In the genomic region with DNA sequence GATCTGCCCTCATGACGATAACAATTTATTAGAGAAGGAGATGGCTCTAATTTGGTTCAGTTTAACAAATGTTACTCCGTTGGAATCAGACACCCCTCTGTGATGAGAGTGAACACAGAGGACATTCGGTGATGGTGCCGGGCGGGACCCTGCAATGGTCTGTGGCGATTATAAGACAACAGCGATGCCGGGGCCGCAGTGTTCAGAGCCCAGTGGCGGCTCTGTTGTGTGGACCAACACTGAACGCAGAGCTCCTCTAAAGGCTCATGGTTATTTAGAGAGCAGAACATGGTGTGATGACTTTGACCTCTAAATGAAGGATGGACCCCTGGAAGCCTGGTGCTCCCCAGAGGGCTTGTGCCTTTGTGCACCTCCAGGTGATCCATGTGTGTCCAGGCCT, we compare ENCODE assay signal across 27 cellular contexts. TPM values are rescaled to one million over a fixed set of nuclear protein-coding genes. Genes with fewer than 3 reads are reported as not detected.
DNase-seq lines count a peak whose midpoint lies in the region; ATAC-seq and TF ChIP-seq lines count a peak whose summit lies in the region.
"Had no signal": no experiment of that assay in that cellular context is flagged by ENCODE, and none has a peak within 500 bp of the region (broad histone marks: within the 10 kb centered on the region; RNA-seq: fewer than 3 reads in every experiment).

No MANE protein-coding gene starts in this region.

- no peak for ATAC-seq in right cardiac atrium
- no peak for ATAC-seq in GM19035 (IDR thresholded peaks at IDR 0.05; ENCODE audit: unreplicated experiment)
- ATAC-seq: GM12878 had no signal

- H3K36me3 ChIP-seq in endodermal cell (ENCODE audit: control insufficient read depth, insufficient read depth, low read length) (no peaks in the 10 kb centered on the region), sigmoid colon (no peaks in the 10 kb centered on the region)
- H3K36me3 ChIP-seq: BE2C, BLaER1 had no signal

- H3K4me1 ChIP-seq in right cardiac atrium (ENCODE audit: control insufficient read depth, insufficient read depth, low read length): no peaks in the 10 kb centered on the region
- H3K4me1 ChIP-seq in endodermal cell (ENCODE audit: control insufficient read depth, insufficient read depth, low read length): no peaks in the 10 kb centered on the region
- peaks cover 0 to 19% (median 9%) of the 10 kb centered on the region in 4 donors for H3K4me1 ChIP-seq in sigmoid colon

- no peaks in the 10 kb centered on the region for H3K36me3 Mint-ChIP-seq in endodermal cell (ENCODE audit: low read depth)
- no peaks in the 10 kb centered on the region for H3K36me3 Mint-ChIP-seq in immature natural killer cell
- H3K36me3 Mint-ChIP-seq: CD14-positive monocyte; CD4-positive, alpha-beta memory T cell; CD4-positive, CD25-positive, alpha-beta regulatory T cell; CD8-positive, alpha-beta memory T cell had no signal

- H3K4me1 Mint-ChIP-seq in endodermal cell (no peaks in the 10 kb centered on the region), immature natural killer cell (no peaks in the 10 kb centered on the region)
- H3K4me1 Mint-ChIP-seq: CD14-positive monocyte; CD4-positive, alpha-beta memory T cell; CD4-positive, CD25-positive, alpha-beta regulatory T cell; CD8-positive, alpha-beta memory T cell had no signal

- no peak overlapping the region for H3K9ac ChIP-seq in endodermal cell (ENCODE audit: extremely low read depth, low read length, poor library complexity, severe bottlenecking)
- H3K9ac ChIP-seq: BLaER1 had no signal

- H3K27ac Mint-ChIP-seq in endodermal cell: no peak overlapping the region
- no peak overlapping the region for H3K27ac Mint-ChIP-seq in immature natural killer cell
- H3K27ac Mint-ChIP-seq: CD14-positive monocyte; CD4-positive, alpha-beta memory T cell; CD4-positive, CD25-positive, alpha-beta regulatory T cell; CD8-positive, alpha-beta memory T cell had no signal

- DNase-seq in cardiac septum (ENCODE audit: low spot score) (peak; percentile 66), right cardiac atrium (no peak), endodermal cell (peak; percentile 12), mesenteric fat pad (ENCODE audit: low spot score) (peak; percentile 81), sigmoid colon (peak; percentile 24), immature natural killer cell (no peak)
- DNase-seq: 8988T; ACHN; BE2C; C1 segment of cervical spinal cord; CD4-positive, alpha-beta memory T cell; CD4-positive, CD25-positive, alpha-beta regulatory T cell; CD8-positive, alpha-beta memory T cell; COR-L47; DMS 273 treated with DMSO at 0.1 percent for 48 hours; DMS153; DMS53; DMS79; DND-41; EL; GDM1 had no signal

- H3K27me3 Mint-ChIP-seq in endodermal cell (ENCODE audit: insufficient read depth): peaks cover 40% of the 10 kb centered on the region
- H3K27me3 Mint-ChIP-seq in immature natural killer cell (ENCODE audit: low read depth in 3 of 3): peaks cover 3 to 6% (median 4%) of the 10 kb centered on the region in 3 donors

- H3K9me3 Mint-ChIP-seq in endodermal cell (peaks cover 5% of the 10 kb centered on the region), immature natural killer cell (peaks cover 0 to 1% (median 0%) of the 10 kb centered on the region in 6 donors)
- H3K9me3 Mint-ChIP-seq: CD8-positive, alpha-beta memory T cell had no signal

- WGBS in right cardiac atrium: 95% methylated on average over 11 of the region's 11 CpGs
- 94 to 96% methylated on average over 11 of the region's 11 CpGs for WGBS in endodermal cell (ENCODE audit: insufficient coverage in 1 of 2, insufficient read length in 1 of 2), 2 experiments
- WGBS in sigmoid colon, 2 donors: 94% methylated on average over 11 of the region's 11 CpGs

- no peak for TF ChIP-seq EP300 in sigmoid colon (IDR thresholded peaks at IDR 0.05)

- TF ChIP-seq CTCF in endodermal cell (conservative IDR thresholded peaks at IDR 0.05) (no peak), sigmoid colon (IDR thresholded peaks at IDR 0.05) (no peak)

- intact Hi-C loops in cardiac septum (cut with DNase I): no loop called here
- intact Hi-C loops in right cardiac atrium (cut with DNase I): no loop called here
- intact Hi-C loops in sigmoid colon (cut with DNase I): no loop called here

- H3K27me3 ChIP-seq in right cardiac atrium (ENCODE audit: control insufficient read depth, insufficient read depth) (no peaks in the 10 kb centered on the region), endodermal cell (ENCODE audit: control insufficient read depth, insufficient read depth, low read length, poor library complexity, severe bottlenecking) (peaks cover 44% of the 10 kb centered on the region), sigmoid colon (no peaks in the 10 kb centered on the region)
- H3K27me3 ChIP-seq: BE2C, BLaER1 had no signal

- no peak overlapping the region for H3K27ac ChIP-seq in right cardiac atrium (ENCODE audit: low read length)
- no peak overlapping the region for H3K27ac ChIP-seq in endodermal cell (ENCODE audit: low read depth, low read length)
- H3K27ac ChIP-seq in sigmoid colon: no peak overlapping the region
- H3K27ac ChIP-seq: BLaER1 had no signal

- no peak for TF ChIP-seq POLR2A in sigmoid colon (IDR thresholded peaks at IDR 0.05)

- H3K9me3 ChIP-seq in right cardiac atrium (ENCODE audit: control insufficient read depth, low read length) (no peaks in the 10 kb centered on the region), endodermal cell (ENCODE audit: control insufficient read depth, low read length) (no peaks in the 10 kb centered on the region), sigmoid colon (no peaks in the 10 kb centered on the region)
- H3K9me3 ChIP-seq: BE2C had no signal

- no peak overlapping the region for H3K4me3 Mint-ChIP-seq in endodermal cell
- H3K4me3 Mint-ChIP-seq in immature natural killer cell: no peak overlapping the region
- H3K4me3 Mint-ChIP-seq: CD14-positive monocyte; CD4-positive, alpha-beta memory T cell; CD4-positive, CD25-positive, alpha-beta regulatory T cell; CD8-positive, alpha-beta memory T cell had no signal

- no peak overlapping the region for H3K4me3 ChIP-seq in right cardiac atrium (ENCODE audit: low read length)
- no peak overlapping the region for H3K4me3 ChIP-seq in endodermal cell (ENCODE audit: low read length)
- H3K4me3 ChIP-seq in sigmoid colon: no peak overlapping the region
- H3K4me3 ChIP-seq: BLaER1, GM12878 had no signal

RNA-seq across cellular contexts. Expression of gene UBE2QL1, which starts 21.2 kb away (rescaled TPM):
- 13.1 TPM for total RNA-seq in cardiac septum
- 10 to 100 TPM in 3 of 4 donors, 1 to 10 TPM in 1; 5.5 to 16.7 (median 14.8) TPM for total RNA-seq in right cardiac atrium
- polyA plus RNA-seq in right cardiac atrium: 9.3 TPM
- total RNA-seq in endodermal cell: under 1 TPM in 1 of 2 donors, not detected in 1; 0.11 TPM
- polyA plus RNA-seq in endodermal cell (2013, experiment 1 of 2): 5.6 TPM
- 5.7 TPM for polyA plus RNA-seq in endodermal cell (2013, experiment 2 of 2)
- 0.61 TPM for total RNA-seq in mesenteric fat pad
- total RNA-seq in sigmoid colon: 1 to 10 TPM; 3.6 to 5.5 (median 5.0) TPM
- polyA plus RNA-seq in sigmoid colon: under 1 TPM; under 0.01 to 0.23 (median 0.22) TPM
- polyA plus RNA-seq in immature natural killer cell: not detected
- total RNA-seq: CD4-positive, alpha-beta memory T cell; CD4-positive, CD25-positive, alpha-beta regulatory T cell; CD8-positive, alpha-beta memory T cell; G401 had no signal
- polyA plus RNA-seq: AG04450; CD14-positive monocyte; CD4-positive, alpha-beta memory T cell; CD4-positive, CD25-positive, alpha-beta regulatory T cell; CD8-positive, alpha-beta memory T cell had no signal

Comparison
In these comparisons a context has a peak if more than half of its experiments do, and no peak if none do; other contexts are left out.
1. DNase-seq: peak in cardiac septum (single experiment), endodermal cell (single experiment), mesenteric fat pad (single experiment) and sigmoid colon (single experiment); none in right cardiac atrium (0 of 3) and immature natural killer cell (0 of 3).